In the genomic region with DNA sequence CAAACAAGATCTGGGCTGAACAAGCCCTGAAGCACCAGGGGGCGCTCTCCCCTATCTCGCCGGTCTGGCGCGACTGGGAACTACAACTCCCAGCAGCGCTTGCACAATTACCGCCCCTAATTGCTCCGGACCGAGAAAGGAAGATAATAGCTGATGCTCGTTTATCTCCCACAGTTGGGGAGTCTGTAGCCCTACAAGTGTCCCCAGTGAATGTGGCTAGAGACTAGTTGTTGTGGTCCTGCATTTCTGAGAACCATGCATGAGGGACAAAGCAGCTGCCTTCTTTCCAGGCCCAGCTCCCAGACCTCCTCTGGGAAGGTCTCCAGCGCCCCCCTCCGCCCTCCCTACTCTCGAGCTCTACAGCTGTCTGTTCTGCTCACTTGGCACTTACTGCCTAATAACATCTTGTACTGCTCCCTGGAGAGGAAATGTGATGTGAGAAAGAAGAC, we compare ENCODE assay signal across 8 cellular contexts. TPM values are rescaled to one million over a fixed set of nuclear protein-coding genes. Genes with fewer than 3 reads are reported as not detected.
DNase-seq lines count a peak whose midpoint lies in the region; ATAC-seq, FAIRE-seq and TF ChIP-seq lines count a peak whose summit lies in the region.

No MANE protein-coding gene starts in this region.

- no peaks in the 10 kb centered on the region for H3K79me2 ChIP-seq in astrocyte (ENCODE audit: insufficient read depth, low read length)

- no peaks in the 10 kb centered on the region for H4K20me1 ChIP-seq in astrocyte (ENCODE audit: insufficient read depth, low read length)

- no peak overlapping the region for H3K27ac ChIP-seq in astrocyte (ENCODE audit: low read depth, low read length)
- peak overlapping the region in 1 of 2 donors; percentile 11 for H3K27ac ChIP-seq in aorta (ENCODE audit: low read depth in 1 of 2, low read length in 2 of 2)

- intact Hi-C loops in aorta (cut with DNase I) = loop anchor here in 1 of 2 donors (1.0 kb wide), 1 partner anchor 28 kb away; no protein-coding TSS in a partner anchor

- H2AFZ ChIP-seq in astrocyte (ENCODE audit: low read depth, low read length) = peak overlapping the region; percentile 86

- H3K9ac ChIP-seq in astrocyte (ENCODE audit: low read length) = peak overlapping the region; percentile 54

- peak overlapping the region; percentile 83 for H3K4me3 Mint-ChIP-seq in astrocyte (ENCODE audit: unreplicated experiment)

- H3K27ac Mint-ChIP-seq in astrocyte (ENCODE audit: unreplicated experiment) = peak overlapping the region; percentile 50

- H3K9me3 ChIP-seq in astrocyte (ENCODE audit: insufficient read depth, low read depth, low read length) (no peaks in the 10 kb centered on the region), aorta (ENCODE audit: control insufficient read depth, low read length) (no peaks in the 10 kb centered on the region)

- H3K36me3 ChIP-seq in astrocyte (ENCODE audit: insufficient read depth, low read length) (no peaks in the 10 kb centered on the region), aorta (ENCODE audit: control insufficient read depth in 1 of 2, insufficient read depth in 2 of 2, low read length in 1 of 2) (no peaks in the 10 kb centered on the region)

- FAIRE-seq in G401.6 (lab: Jason Lieb, UNC) (peak; percentile 58), astrocyte (lab: Jason Lieb, UNC) (no peak)

- peaks cover 68% of the 10 kb centered on the region for H3K27me3 Mint-ChIP-seq in astrocyte (ENCODE audit: low read depth, unreplicated experiment)

- peak; percentile 78 for ATAC-seq in HG02763 (IDR thresholded peaks at IDR 0.05; ENCODE audit: unreplicated experiment)
- ATAC-seq in aorta (ENCODE audit: low FRiP score) = peak; percentile 93

- H3K4me2 ChIP-seq in astrocyte (ENCODE audit: low read length) = peak overlapping the region; percentile 87

- H3K4me1 Mint-ChIP-seq in astrocyte (ENCODE audit: low read depth, unreplicated experiment) = no peaks in the 10 kb centered on the region

- H3K4me1 ChIP-seq in astrocyte (ENCODE audit: insufficient read depth, low read length) = peaks cover 3% of the 10 kb centered on the region
- no peaks in the 10 kb centered on the region for H3K4me1 ChIP-seq in aorta (ENCODE audit: control insufficient read depth in 1 of 2, insufficient read depth in 2 of 2, low read length in 2 of 2)

- H3K36me3 Mint-ChIP-seq in astrocyte (ENCODE audit: low read depth, unreplicated experiment) = peaks cover 3% of the 10 kb centered on the region

- WGBS in aorta, 2 donors = 0 to 1% methylated on average over 13 of the region's 13 CpGs

- H3K27me3 ChIP-seq in astrocyte (ENCODE audit: insufficient read depth, low read length) (peaks cover 19% of the 10 kb centered on the region), aorta (ENCODE audit: control insufficient read depth in 1 of 2, insufficient read depth in 2 of 2, low read length in 1 of 2) (no peaks in the 10 kb centered on the region)

- H3K9me3 Mint-ChIP-seq in astrocyte (ENCODE audit: unreplicated experiment) = peaks cover 3% of the 10 kb centered on the region

- peak overlapping the region; percentile 54 for H3K4me3 ChIP-seq in astrocyte (ENCODE audit: insufficient read depth, low read depth, low read length)
- no peak overlapping the region for H3K4me3 ChIP-seq in aorta (ENCODE audit: low read length in 2 of 2)

- TF ChIP-seq CTCF in astrocyte (IDR thresholded peaks at IDR 0.05; ENCODE audit: insufficient read depth, low read depth, low read length) = peak; percentile 87

- DNase-seq in NCI-H2081 (lab: John Stamatoyannopoulos, UW) = peak; percentile 84 to 87
- peak; percentile 95 for DNase-seq in T-helper 9 cell
- DNase-seq in astrocyte (ENCODE audit: low read depth) = peak; percentile 64
- peak; percentile 55 to 98 (median 89) for DNase-seq in hypothalamus (lab: John Stamatoyannopoulos, UW)
- DNase-seq in renal cortical epithelial cell (ENCODE audit: low read depth) = peak; percentile 52
- peak; percentile 95 to 97 for DNase-seq in aorta

RNA-seq across cellular contexts. Expression of a gene that starts 34.4 kb away (rescaled TPM):
- 0.14 and 0.17 TPM in 2 replicates for total RNA-seq in astrocyte
- total RNA-seq in renal cortical epithelial cell = under 0.01 TPM in 1 of 2 replicates, not detected in the other
- total RNA-seq in aorta = 10 to 100 TPM; 21.6 to 35.9 TPM
- 1 to 10 TPM; 2.6 to 9.6 TPM for polyA plus RNA-seq in aorta

RNA-seq across cellular contexts. Expression of a gene that starts 55.4 kb away (rescaled TPM):
- 3.9 and 5.4 TPM in 2 replicates for total RNA-seq in astrocyte
- 0.05 TPM in 1 of 2 replicates, not detected in the other for total RNA-seq in renal cortical epithelial cell
- 10 to 100 TPM; 44.7 to 52.6 TPM for total RNA-seq in aorta
- 100 to 1,000 TPM in 1 of 2 donors, 10 to 100 TPM in 1; 20.8 to 152 TPM for polyA plus RNA-seq in aorta

Comparison
In these comparisons a context has a peak if more than half of its experiments do, and no peak if none do; other contexts are left out.
1. RNA of a gene that starts 34.4 kb away (total RNA-seq): 21.6 to 35.9 TPM in aorta; 0.14 to 0.17 TPM in astrocyte and under 0.01 TPM in renal cortical epithelial cell; every median in the first group is over 10 times any median in the second.
2. Peak in every context shown above with its lines, with median percentiles within 50 percentile points of each other: DNase-seq.